In genomic region chr12:116317986-116318737, GRCh38 we compare ENCODE assay signal across 12 cellular contexts. TPM values are rescaled to one million over a fixed set of nuclear protein-coding genes. Genes with fewer than 3 reads are reported as not detected.
DNase-seq lines count a peak whose midpoint lies in the region; ATAC-seq and TF ChIP-seq lines count a peak whose summit lies in the region.
"Had no signal": no experiment of that assay in that cellular context is flagged by ENCODE, and none has a peak within 500 bp of the region (broad histone marks: within the 10 kb centered on the region; RNA-seq: fewer than 3 reads in every experiment).

No MANE protein-coding gene starts in this region.

- H3K4me1 Mint-ChIP-seq in mesothelial cell of epicardium: peaks cover 39% of the 10 kb centered on the region

- no peak for TF ChIP-seq POLR2A in testis (IDR thresholded peaks at IDR 0.05)
- TF ChIP-seq POLR2A in lower leg skin (IDR thresholded peaks at IDR 0.05): no peak

- H3K36me3 Mint-ChIP-seq in mesothelial cell of epicardium: no peaks in the 10 kb centered on the region

- H3K27ac ChIP-seq in testis: no peak overlapping the region

- H3K4me1 ChIP-seq in testis: peaks cover 17% of the 10 kb centered on the region

- intact Hi-C loops in testis (cut with DNase I; ENCODE audit: low total_unique reads) (no loop called here), lower leg skin (cut with DNase I; ENCODE audit: low total_unique reads) (no loop called here)

- H3K9me3 Mint-ChIP-seq in mesothelial cell of epicardium: no peaks in the 10 kb centered on the region
- H3K9me3 Mint-ChIP-seq: CD8-positive, alpha-beta memory T cell had no signal

- 75 to 80% methylated on average over 26 of the region's 26 CpGs for WGBS in testis, 2 donors
- 60 to 64% methylated on average over 26 of the region's 26 CpGs for WGBS in lower leg skin, 2 donors

- peaks cover 1% of the 10 kb centered on the region for H3K27me3 Mint-ChIP-seq in mesothelial cell of epicardium (ENCODE audit: low read depth)

- H3K27ac Mint-ChIP-seq in mesothelial cell of epicardium: peak overlapping the region; percentile 72

- H3K27me3 ChIP-seq in testis: no peaks in the 10 kb centered on the region

- ATAC-seq in HG03280 (IDR thresholded peaks at IDR 0.05; ENCODE audit: unreplicated experiment): no peak

- H3K4me3 Mint-ChIP-seq in mesothelial cell of epicardium: no peak overlapping the region
- H3K4me3 Mint-ChIP-seq: CD8-positive, alpha-beta memory T cell had no signal

- H3K36me3 ChIP-seq in testis (ENCODE audit: low read depth, missing control alignments): no peaks in the 10 kb centered on the region

- no peaks in the 10 kb centered on the region for H3K9me3 ChIP-seq in testis

- peak; percentile 75 for DNase-seq in NCI-H2107 treated with DMSO at 0.1 percent for 48 hours (lab: John Stamatoyannopoulos, UW; ENCODE audit: unreplicated experiment)
- DNase-seq in cerebellar cortex (ENCODE audit: low spot score): peak; percentile 43
- DNase-seq in mesothelial cell of epicardium (ENCODE audit: low spot score in 2 of 2, unreplicated experiment in 2 of 2): no peak
- DNase-seq in testis: no peak
- no peak for DNase-seq in NCI-H2081 treated with DMSO at 0.1 percent for 48 hours (lab: John Stamatoyannopoulos, UW)
- DNase-seq in lower leg skin (ENCODE audit: low spot score in 2 of 2): no peak
- DNase-seq: CD8-positive, alpha-beta memory T cell; occipital lobe; SHP77 treated with DMSO at 0.1 percent for 48 hours; stimulated activated CD4-positive, alpha-beta T cell treated with anti-CD3 and anti-CD28 coated beads, Interleukin-2, amount 100 ng/mL, for 24 hours; stimulated activated naive CD4-positive, alpha-beta T cell had no signal

- H3K4me3 ChIP-seq in testis: peak overlapping the region; percentile 1 to 23
- H3K4me3 ChIP-seq in lower leg skin (ENCODE audit: low read depth, poor library complexity, severe bottlenecking): no peak overlapping the region

- TF ChIP-seq CTCF in mesothelial cell of epicardium (IDR thresholded peaks at IDR 0.05; ENCODE audit: unreplicated experiment) (no peak), testis (IDR thresholded peaks at IDR 0.05) (no peak), lower leg skin (IDR thresholded peaks at IDR 0.05) (no peak)

RNA-seq across cellular contexts. Expression of gene MED13L, which starts 40.7 kb away (rescaled TPM):
- total RNA-seq in mesothelial cell of epicardium (174 to 179 TPM (median 178 TPM) in 3 replicates), testis (100 to 1,000 TPM; 133 to 173 TPM), lower leg skin (100 to 1,000 TPM; 158 to 247 (median 166) TPM)
- polyA plus RNA-seq in testis (ENCODE audit: insufficient read depth, low read depth, low replicate concordance): 56.4 TPM

Comparison
In these comparisons a context has a peak if more than half of its experiments do, and no peak if none do; other contexts are left out.
1. DNase-seq: peak in NCI-H2107 treated with DMSO at 0.1 percent for 48 hours (single experiment) and cerebellar cortex (single experiment); none in mesothelial cell of epicardium (0 of 2), testis (single experiment), NCI-H2081 treated with DMSO at 0.1 percent for 48 hours (single experiment) and lower leg skin (0 of 2).